17 cellular contexts compared by ENCODE assay signal in genomic region chr15:73026496-73027054, GRCh38. TPM values are rescaled to one million over a fixed set of nuclear protein-coding genes. Genes with fewer than 3 reads are reported as not detected.
DNase-seq lines count a peak whose midpoint lies in the region; ATAC-seq, FAIRE-seq and TF ChIP-seq lines count a peak whose summit lies in the region.
"Had no signal": no experiment of that assay in that cellular context is flagged by ENCODE, and none has a peak within 500 bp of the region (broad histone marks: within the 10 kb centered on the region; RNA-seq: fewer than 3 reads in every experiment).

No MANE protein-coding gene starts in this region.

- H3K4me3 Mint-ChIP-seq in WTC11 = no peak overlapping the region
- no peak overlapping the region for H3K4me3 Mint-ChIP-seq in nephron progenitor cell
- H3K4me3 Mint-ChIP-seq in natural killer cell = no peak overlapping the region
- H3K4me3 Mint-ChIP-seq: CD8-positive, alpha-beta memory T cell had no signal

- H3K9me3 Mint-ChIP-seq in WTC11 (no peaks in the 10 kb centered on the region), nephron progenitor cell (no peaks in the 10 kb centered on the region), natural killer cell (no peaks in the 10 kb centered on the region)
- H3K9me3 Mint-ChIP-seq: CD8-positive, alpha-beta memory T cell had no signal

- H3K9me3 ChIP-seq in HepG2 (ENCODE audit: low read length) (no peaks in the 10 kb centered on the region), right lobe of liver (no peaks in the 10 kb centered on the region)
- H3K9me3 ChIP-seq: BLaER1, Caco-2 had no signal

- H3K27me3 ChIP-seq in HepG2 (ENCODE audit: control insufficient read depth in 1 of 2, insufficient read depth in 2 of 2, low read length in 2 of 2) = peaks cover 0 to 6% of the 10 kb centered on the region in 2 experiments; a peak in 3 of 5 replicates
- no peaks in the 10 kb centered on the region for H3K27me3 ChIP-seq in right lobe of liver
- H3K27me3 ChIP-seq: BLaER1 had no signal

- H3K27ac Mint-ChIP-seq in WTC11 (no peak overlapping the region), nephron progenitor cell (peak overlapping the region; percentile 54), natural killer cell (no peak overlapping the region)
- H3K27ac Mint-ChIP-seq: CD8-positive, alpha-beta memory T cell had no signal

- no TSS peak for BruUV-seq in HepG2 (replicated peaks; lab: Mats Ljungman, UMichigan)

- H3K27me3 Mint-ChIP-seq in WTC11 (ENCODE audit: low read depth) (no peaks in the 10 kb centered on the region; the same call in 1 of the 2 replicates), nephron progenitor cell (ENCODE audit: low read depth, poor library complexity) (peaks cover 7% of the 10 kb centered on the region), natural killer cell (ENCODE audit: low read depth in 2 of 2) (peaks cover 33 to 39% of the 10 kb centered on the region in 2 donors)

- H4K20me1 ChIP-seq in HepG2 (ENCODE audit: insufficient read depth, low read length) = no peaks in the 10 kb centered on the region
- H4K20me1 ChIP-seq: BLaER1 had no signal

- TF ChIP-seq POLR2A in HepG2 (IDR thresholded peaks at IDR 0.05; ENCODE audit: insufficient read depth in 1 of 2, low read depth in 2 of 2, low read length in 2 of 2) (no peak), right lobe of liver (IDR thresholded peaks at IDR 0.05) (no peak)

- in situ Hi-C loops in HepG2 (cut with HindIII; ENCODE audit: extremely low pct_ligation_motif_present, low pct_unique_long_range_greater_than_20kb) = no loop called here

- CTCF ChIA-PET in HepG2 (lab: Yijun Ruan, JAX; ENCODE audit: low intra/inter-chr PET ratio, low total read pairs) (no interaction called here), WTC11 (lab: Charles Lee) (no interaction called here)

- FAIRE-seq in HepG2 (lab: Jason Lieb, UNC) = no peak
- FAIRE-seq: GM12878, GM18507 had no signal

- H3K36me3 Mint-ChIP-seq in WTC11 (no peaks in the 10 kb centered on the region), nephron progenitor cell (ENCODE audit: low read depth) (no peaks in the 10 kb centered on the region), natural killer cell (no peaks in the 10 kb centered on the region)

- H3K4me1 ChIP-seq in HepG2 (ENCODE audit: insufficient read depth, low read length) (no peaks in the 10 kb centered on the region), right lobe of liver (no peaks in the 10 kb centered on the region)
- H3K4me1 ChIP-seq: BLaER1, Caco-2 had no signal

- no peak overlapping the region for H3K9ac ChIP-seq in HepG2 (ENCODE audit: insufficient read depth, low read depth, low read length)
- H3K9ac ChIP-seq: BLaER1 had no signal

- no peak for DNase-seq in HepG2 (ENCODE audit: low spot score)
- no peak for DNase-seq in right lobe of liver
- no peak for DNase-seq in WTC11 (ENCODE audit: low spot score)
- no peak for DNase-seq in nephron progenitor cell
- DNase-seq in natural killer cell = no peak
- no peak for DNase-seq in cortex of kidney (lab: John Stamatoyannopoulos, UW)
- no peak for DNase-seq in cardiac septum (ENCODE audit: low spot score)
- DNase-seq: 8988T; AML-193; Caco-2; CD8-positive, alpha-beta memory T cell; GOT3; HCEC 1CT had no signal

- no peaks in the 10 kb centered on the region for H3K36me3 ChIP-seq in HepG2 (replicated peaks in 1 of 2; ENCODE audit: control insufficient read depth in 1 of 2, insufficient read depth in 2 of 2, low read length in 2 of 2)
- H3K36me3 ChIP-seq in right lobe of liver = no peaks in the 10 kb centered on the region
- H3K36me3 ChIP-seq: BLaER1 had no signal

- no peak overlapping the region for H3K4me2 ChIP-seq in HepG2 (ENCODE audit: low read depth, low read length)
- H3K4me2 ChIP-seq: BLaER1 had no signal

- H2AFZ ChIP-seq in HepG2 (ENCODE audit: low read length) = no peak overlapping the region

- H3K4me3 ChIP-seq in HepG2 (replicated peaks in 1 of 3; ENCODE audit: insufficient read depth in 1 of 3, low read depth in 2 of 3, low read length in 3 of 3) (no peak overlapping the region), right lobe of liver (no peak overlapping the region)
- H3K4me3 ChIP-seq: BLaER1, GM12878 had no signal

- POLR2A ChIA-PET in HepG2 (lab: Yijun Ruan, JAX) = no interaction called here
- POLR2A ChIA-PET in WTC11 (lab: Charles Lee) = interaction anchor here (0.6 kb wide), 1 partner anchor 674 kb away, joined by 3 read pairs; no protein-coding TSS in a partner anchor

- ATAC-seq in HepG2 (no peak), right lobe of liver (no peak), WTC11 (peak; percentile 51; the same call in 1 of the 2 replicates), natural killer cell (no peak)
- ATAC-seq: GM12878 had no signal

- intact Hi-C loops in HepG2 (cut with micrococcal nuclease; ENCODE audit: unreplicated experiment) = no loop called here
- intact Hi-C loops in right lobe of liver (cut with DNase I) = no loop called here
- intact Hi-C loops in natural killer cell (cut with micrococcal nuclease) = no loop called here
- intact Hi-C loops in cardiac septum (cut with DNase I) = no loop called here

- H3K27ac ChIP-seq in HepG2 (ENCODE audit: extremely low read length, insufficient read depth, low read length) (no peak overlapping the region), right lobe of liver (no peak overlapping the region)
- H3K27ac ChIP-seq: BLaER1, HL-60 had no signal

- TF ChIP-seq CTCF in HepG2 (CRISPR knock-in tag; IDR thresholded peaks at IDR 0.05) = no peak
- no peak for TF ChIP-seq CTCF in right lobe of liver (IDR thresholded peaks at IDR 0.05)
- TF ChIP-seq CTCF in WTC11 (IDR thresholded peaks at IDR 0.05) = no peak
- no peak for TF ChIP-seq CTCF in nephron progenitor cell (IDR thresholded peaks at IDR 0.05)
- TF ChIP-seq CTCF in natural killer cell (IDR thresholded peaks at IDR 0.05) = no peak

- 0% methylated on average over 3 of the region's 4 CpGs for WGBS in HepG2 (ENCODE audit: low lambda C conversion rate)
- WGBS in right lobe of liver (ENCODE audit: insufficient coverage, low coverage, low lambda C conversion rate, missing lambda C conversion rate) = 44% methylated on average over 3 of the region's 4 CpGs

- H3K4me1 Mint-ChIP-seq in WTC11 (peaks cover 26% of the 10 kb centered on the region), nephron progenitor cell (peaks cover 38% of the 10 kb centered on the region), natural killer cell (no peaks in the 10 kb centered on the region)
- H3K4me1 Mint-ChIP-seq: CD8-positive, alpha-beta memory T cell had no signal

- no peak for TF ChIP-seq RAD21 in HepG2 (CRISPR knock-in tag; IDR thresholded peaks at IDR 0.05)

- TF ChIP-seq EP300 in HepG2 (IDR thresholded peaks at IDR 0.05; ENCODE audit: low read depth in 2 of 2, low read length in 2 of 2) (no peak), HepG2 (CRISPR knock-in tag; IDR thresholded peaks at IDR 0.05; ENCODE audit: borderline replicate concordance) (no peak)

- H3K79me2 ChIP-seq in HepG2 (ENCODE audit: insufficient read depth, low read length) = no peaks in the 10 kb centered on the region

TF ChIP-seq in HepG2, 621 proteins besides CTCF, POLR2A, EP300 and RAD21 (continues in another document):
- no peak for TF ChIP-seq SYNCRIP (IDR thresholded peaks at IDR 0.05; ENCODE audit: insufficient read depth, low read depth, low read length)

TF ChIP-seq in WTC11, 78 proteins besides CTCF, POLR2A, EP300 and RAD21 (continues in another document):
- no peak for TF ChIP-seq ERG (CRISPR knock-in tag; IDR thresholded peaks at IDR 0.05)
- no peak for TF ChIP-seq TCF7 (CRISPR knock-in tag; IDR thresholded peaks at IDR 0.05; ENCODE audit: low read depth)
- no peak for TF ChIP-seq MAX (CRISPR knock-in tag; IDR thresholded peaks at IDR 0.05)

RNA-seq across cellular contexts. Expression of gene NEO1, which starts 25.7 kb away (rescaled TPM):
- total RNA-seq in HepG2 (2016; rRNA removed; fragmentation: Illumina TruSeq; extraction: Trizol) = 10.0 and 11.0 TPM in 2 replicates
- 1.2 and 3.5 TPM in 2 replicates for total RNA-seq in HepG2 (2016; cell fraction: cytosol; rRNA removed; fragmentation: Illumina TruSeq; extraction: Trizol; ENCODE audit: low read depth)
- total RNA-seq in HepG2 (2016; cell fraction: insoluble cytoplasmic fraction; rRNA removed; fragmentation: Illumina TruSeq; extraction: Trizol) = 6.9 and 13.6 TPM in 2 replicates
- 6.0 and 6.5 TPM in 2 replicates for total RNA-seq in HepG2 (2016; cell fraction: membrane; rRNA removed; fragmentation: Illumina TruSeq; extraction: Trizol)
- 19.6 and 20.3 TPM in 2 replicates for total RNA-seq in HepG2 (2016; cell fraction: nucleus; rRNA removed; fragmentation: Illumina TruSeq; extraction: Trizol)
- polyA plus RNA-seq in HepG2 (2011; rRNA removed) = 8.4 and 9.1 TPM in 2 replicates
- 9.5 and 9.7 TPM in 2 replicates for polyA plus RNA-seq in HepG2 (2011; cell fraction: cytosol; rRNA removed)
- 8.3 and 9.8 TPM in 2 replicates for polyA plus RNA-seq in HepG2 (2011; cell fraction: nucleus; rRNA removed)
- polyA plus RNA-seq in HepG2 (2012) = 10.0 and 15.1 TPM in 2 replicates
- polyA plus RNA-seq in HepG2 (2016; cell fraction: cytosol; fragmentation: Illumina TruSeq; extraction: Trizol; ENCODE audit: low read depth) = 0.67 and 1.0 TPM in 2 replicates
- 4.7 and 7.6 TPM in 2 replicates for polyA plus RNA-seq in HepG2 (2016; cell fraction: insoluble cytoplasmic fraction; fragmentation: Illumina TruSeq; extraction: Trizol; ENCODE audit: low read depth)
- polyA plus RNA-seq in HepG2 (2016; cell fraction: membrane; fragmentation: Illumina TruSeq; extraction: Trizol; ENCODE audit: low read depth) = 2.4 and 2.6 TPM in 2 replicates
- polyA plus RNA-seq in HepG2 (2016; cell fraction: nucleus; fragmentation: Illumina TruSeq; extraction: Trizol; ENCODE audit: insufficient read depth, low read depth) = 14.1 and 15.2 TPM in 2 replicates
- 17.6 and 22.5 TPM in 2 replicates for polyA minus RNA-seq in HepG2 (2011; rRNA and poly(A)+ RNA removed; ENCODE audit: low replicate concordance)
- 7.7 and 7.9 TPM in 2 replicates for polyA minus RNA-seq in HepG2 (2011; cell fraction: cytosol; rRNA and poly(A)+ RNA removed)
- polyA minus RNA-seq in HepG2 (2011; cell fraction: nucleus; rRNA and poly(A)+ RNA removed) = 14.0 and 27.7 TPM in 2 replicates
- total RNA-seq in right lobe of liver = 10 to 100 TPM in 4 of 6 experiments, 1 to 10 TPM in 2; 8.3 to 13.2 (median 10.3) TPM
- total RNA-seq in WTC11 (2021) = 33.4 to 39.5 TPM (median 37.1 TPM) in 3 replicates
- total RNA-seq in natural killer cell = 10 to 100 TPM; 16.3 to 19.0 (median 17.4) TPM
- 8.7 TPM for total RNA-seq in cardiac septum
